Comparison of ENCODE assay signal across 31 cellular contexts in the genomic region with DNA sequence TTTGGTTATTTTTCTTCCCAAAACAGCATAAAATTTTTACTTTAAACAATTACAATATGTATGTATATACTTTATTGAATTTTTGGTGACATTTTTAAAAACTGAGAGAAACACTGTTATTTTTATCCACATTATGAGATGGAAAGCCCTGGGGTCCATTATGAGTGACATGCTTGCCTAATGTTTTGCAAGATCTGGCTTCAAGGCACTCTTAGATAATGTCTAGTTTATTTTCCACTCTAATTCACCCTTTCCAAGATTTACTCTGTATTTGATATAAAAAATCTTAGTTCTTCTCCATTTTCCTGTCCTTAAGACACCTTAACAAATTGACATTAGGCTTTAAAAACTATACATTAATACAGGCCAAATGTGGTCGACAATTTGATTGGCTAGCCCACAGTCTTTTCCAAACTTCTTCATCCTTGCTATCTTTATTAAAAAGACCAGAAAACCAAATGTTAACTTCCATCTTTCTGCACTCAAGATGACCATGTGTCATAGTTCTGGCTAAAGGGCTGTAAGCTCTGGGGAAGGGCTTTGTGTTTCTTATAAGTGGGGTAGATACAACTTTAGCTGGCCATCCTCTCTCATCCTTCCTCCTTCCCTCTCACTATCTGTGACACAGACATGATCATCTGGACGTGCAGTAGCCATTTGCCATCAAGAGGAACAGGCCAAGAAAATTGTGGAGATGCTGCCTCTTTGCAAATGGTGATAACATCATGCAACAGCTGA.
"Had no signal": no experiment of that assay in that cellular context is flagged by ENCODE, and none has a peak within 500 bp of the region (broad histone marks: within the 10 kb centered on the region; RNA-seq: fewer than 3 reads in every experiment).

No MANE protein-coding gene starts in this region.

- H3K27me3 Mint-ChIP-seq: IgD-negative memory B cell had no signal

- H3K36me3 ChIP-seq: Peyer's patch, WERI-Rb-1 had no signal

- H3K4me3 Mint-ChIP-seq: activated CD4-positive, alpha-beta memory T cell treated with anti-CD3 and anti-CD28 coated beads, Interleukin-2, amount 10 ng/mL, durations not matched to agents 7 days and 5 days; activated CD8-positive, alpha-beta memory T cell treated with anti-CD3 and anti-CD28 coated beads, Interleukin-2, amount 10 ng/mL, durations not matched to agents 7 days and 5 days; activated naive CD4-positive, alpha-beta T cell treated with anti-CD3 and anti-CD28 coated beads, Interleukin-2, amount 10 ng/mL, durations not matched to agents 7 days and 5 days; activated naive CD8-positive, alpha-beta T cell; activated naive CD8-positive, alpha-beta T cell treated with anti-CD3 and anti-CD28 coated beads, Interleukin-2, amount 50 U/mL, for 24 hours; brain; IgD-negative memory B cell had no signal

- H3K27me3 ChIP-seq: Peyer's patch had no signal

- H3K27ac Mint-ChIP-seq: activated CD4-positive, alpha-beta memory T cell treated with anti-CD3 and anti-CD28 coated beads, Interleukin-2, amount 10 ng/mL, durations not matched to agents 7 days and 5 days; activated CD8-positive, alpha-beta memory T cell treated with anti-CD3 and anti-CD28 coated beads, Interleukin-2, amount 10 ng/mL, durations not matched to agents 7 days and 5 days; activated naive CD4-positive, alpha-beta T cell treated with anti-CD3 and anti-CD28 coated beads, Interleukin-2, amount 10 ng/mL, durations not matched to agents 7 days and 5 days; activated naive CD8-positive, alpha-beta T cell; activated naive CD8-positive, alpha-beta T cell treated with anti-CD3 and anti-CD28 coated beads, Interleukin-2, amount 50 U/mL, for 24 hours; IgD-negative memory B cell had no signal

- H3K9me3 ChIP-seq: Peyer's patch had no signal

- H3K9me3 Mint-ChIP-seq: activated CD4-positive, alpha-beta memory T cell treated with anti-CD3 and anti-CD28 coated beads, Interleukin-2, amount 10 ng/mL, durations not matched to agents 7 days and 5 days; activated naive CD4-positive, alpha-beta T cell treated with anti-CD3 and anti-CD28 coated beads, Interleukin-2, amount 10 ng/mL, durations not matched to agents 7 days and 5 days; activated naive CD8-positive, alpha-beta T cell treated with anti-CD3 and anti-CD28 coated beads, Interleukin-2, amount 50 U/mL, for 24 hours; brain; IgD-negative memory B cell had no signal

- DNase-seq: activated CD4-positive, alpha-beta memory T cell treated with anti-CD3 and anti-CD28 coated beads, Interleukin-2, amount 10 ng/mL, durations not matched to agents 7 days and 5 days; activated CD4-positive, alpha-beta T cell treated with anti-CD3 and anti-CD28 coated beads for 1 hour; activated CD4-positive, alpha-beta T cell treated with anti-CD3 and anti-CD28 coated beads for 48 hours; activated CD4-positive, CD25-positive, alpha-beta regulatory T cell; activated CD8-positive, alpha-beta memory T cell treated with anti-CD3 and anti-CD28 coated beads for 24 hours; activated CD8-positive, alpha-beta memory T cell treated with anti-CD3 and anti-CD28 coated beads, Interleukin-2, amount 10 ng/mL, durations not matched to agents 7 days and 5 days; activated CD8-positive, alpha-beta memory T cell treated with anti-CD3 and anti-CD28 coated beads, Interleukin-2, amount 50 U/mL, for 48 hours; activated effector memory CD4-positive, alpha-beta T cell treated with Interleukin-2 at 50 U/mL for 16 hours; activated naive CD4-positive, alpha-beta T cell treated with anti-CD3 and anti-CD28 coated beads, Interleukin-2, amount 10 ng/mL, durations not matched to agents 7 days and 5 days; activated naive CD8-positive, alpha-beta T cell treated with anti-CD3 and anti-CD28 coated beads, Interleukin-2, amount 50 U/mL, for 24 hours; activated T-cell treated with anti-CD3 and anti-CD28 coated beads, Interleukin-2, amount 50 U/mL, for 48 hours; anterior cingulate cortex; Karpas-422; KBM-7; NCI-H1048; NCI-H1105 treated with DMSO at 0.1 percent for 48 hours; NCI-H1436; NCI-H187; NCI-H2081 treated with DMSO at 0.1 percent for 48 hours; NCI-H226; NK-92 treated with Interleukin-12 subunit alpha and Interleukin-12 subunit beta, amount 100 ng/mL, for 24 hours; PC-3; Peyer's patch; RPMI8226; SW 1271; T-helper 1 cell; T1000; WERI-Rb-1 had no signal

- H3K36me3 Mint-ChIP-seq: activated CD8-positive, alpha-beta memory T cell treated with anti-CD3 and anti-CD28 coated beads, Interleukin-2, amount 10 ng/mL, durations not matched to agents 7 days and 5 days; activated naive CD4-positive, alpha-beta T cell treated with anti-CD3 and anti-CD28 coated beads, Interleukin-2, amount 10 ng/mL, durations not matched to agents 7 days and 5 days; activated naive CD8-positive, alpha-beta T cell had no signal

- H3K4me3 ChIP-seq: Peyer's patch had no signal

- ATAC-seq: activated CD8-positive, alpha-beta memory T cell treated with anti-CD3 and anti-CD28 coated beads, Interleukin-2, amount 10 ng/mL, durations not matched to agents 7 days and 5 days; activated naive CD8-positive, alpha-beta T cell treated with anti-CD3 and anti-CD28 coated beads, Interleukin-2, amount 50 U/mL, for 24 hours; PC-3 had no signal

- H3K27ac ChIP-seq: Peyer's patch, WERI-Rb-1 had no signal

- H3K4me1 Mint-ChIP-seq: activated CD4-positive, alpha-beta memory T cell treated with anti-CD3 and anti-CD28 coated beads, Interleukin-2, amount 10 ng/mL, durations not matched to agents 7 days and 5 days; activated CD8-positive, alpha-beta memory T cell treated with anti-CD3 and anti-CD28 coated beads, Interleukin-2, amount 10 ng/mL, durations not matched to agents 7 days and 5 days; activated naive CD4-positive, alpha-beta T cell treated with anti-CD3 and anti-CD28 coated beads, Interleukin-2, amount 10 ng/mL, durations not matched to agents 7 days and 5 days; activated naive CD8-positive, alpha-beta T cell treated with anti-CD3 and anti-CD28 coated beads, Interleukin-2, amount 50 U/mL, for 24 hours had no signal
